Comparison of ENCODE assay signal across 14 cellular contexts in genomic region chr4:104983615-104984179, GRCh38.
DNase-seq lines count a peak whose midpoint lies in the region; ATAC-seq and TF ChIP-seq lines count a peak whose summit lies in the region.
"Had no signal": no experiment of that assay in that cellular context is flagged by ENCODE, and none has a peak within 500 bp of the region (broad histone marks: within the 10 kb centered on the region; RNA-seq: fewer than 3 reads in every experiment).

No MANE protein-coding gene starts in this region.

- ATAC-seq in GM19397 (IDR thresholded peaks at IDR 0.05; ENCODE audit: unreplicated experiment), result no peak
- ATAC-seq in heart right ventricle, result no peak
- ATAC-seq: A549, GM12878 had no signal

- no peak for TF ChIP-seq CTCF in heart right ventricle (IDR thresholded peaks at IDR 0.05)

- no peaks in the 10 kb centered on the region for H3K36me3 ChIP-seq in heart right ventricle
- H3K36me3 ChIP-seq: BLaER1 treated with 17β-estradiol and CSF1 and Interleukin-3, amounts not matched to agents 10 nM and 100 nM; HAP-1 had no signal

- 69 to 71% methylated on average over 1 of the region's 1 CpG for WGBS in heart right ventricle, 2 donors

- peaks cover 0 to 17% (median 5%) of the 10 kb centered on the region in 11 donors for H3K9me3 ChIP-seq in heart right ventricle
- H3K9me3 ChIP-seq: A549, HAP-1 had no signal

- no peaks in the 10 kb centered on the region for H3K4me1 ChIP-seq in heart right ventricle
- H3K4me1 ChIP-seq: A549, HAP-1 had no signal

- H3K27ac ChIP-seq in epithelial cell of prostate (peak overlapping the region; percentile 66), heart right ventricle (no peak overlapping the region)
- H3K27ac ChIP-seq: A549; BLaER1 treated with 17β-estradiol and CSF1 and Interleukin-3, amounts not matched to agents 10 nM and 100 nM had no signal

- intact Hi-C loops in heart right ventricle (cut with DNase I), result no loop called here

- no peak overlapping the region for H3K4me3 ChIP-seq in Jurkat, Clone E6-1 (ENCODE audit: low read length)
- no peak overlapping the region for H3K4me3 ChIP-seq in heart right ventricle
- H3K4me3 ChIP-seq: A549; BLaER1 treated with 17β-estradiol and CSF1 and Interleukin-3, amounts not matched to agents 10 nM and 100 nM; GM12878; HAP-1 had no signal

- H3K27me3 ChIP-seq in heart right ventricle, result no peaks in the 10 kb centered on the region
- H3K27me3 ChIP-seq: BLaER1 treated with 17β-estradiol and CSF1 and Interleukin-3, amounts not matched to agents 10 nM and 100 nM had no signal

- peak; percentile 10 for DNase-seq in Jurkat, Clone E6-1 (ENCODE audit: low read depth, low spot score)
- DNase-seq in M059J (ENCODE audit: low read depth) (peak; percentile 24), OCI-M1 (lab: John Stamatoyannopoulos, UW) (peak; percentile 65), epithelial cell of prostate (ENCODE audit: low read depth, low spot score) (peak; percentile 68), iPS-NIHi11 (ENCODE audit: low spot score) (no peak), AG20443 (ENCODE audit: low spot score) (no peak), heart right ventricle (no peak)
- DNase-seq: CD4-positive, CD25-positive, alpha-beta regulatory T cell; DMS 273 treated with DMSO at 0.1 percent for 48 hours had no signal

Comparison
In these comparisons a context has a peak if more than half of its experiments do, and no peak if none do; other contexts are left out.
1. DNase-seq: peak in Jurkat, Clone E6-1 (single experiment), M059J (single experiment), OCI-M1 (single experiment) and epithelial cell of prostate (single experiment); none in iPS-NIHi11 (single experiment), AG20443 (single experiment) and heart right ventricle (0 of 2).